23 cellular contexts compared by ENCODE assay signal in the genomic region with DNA sequence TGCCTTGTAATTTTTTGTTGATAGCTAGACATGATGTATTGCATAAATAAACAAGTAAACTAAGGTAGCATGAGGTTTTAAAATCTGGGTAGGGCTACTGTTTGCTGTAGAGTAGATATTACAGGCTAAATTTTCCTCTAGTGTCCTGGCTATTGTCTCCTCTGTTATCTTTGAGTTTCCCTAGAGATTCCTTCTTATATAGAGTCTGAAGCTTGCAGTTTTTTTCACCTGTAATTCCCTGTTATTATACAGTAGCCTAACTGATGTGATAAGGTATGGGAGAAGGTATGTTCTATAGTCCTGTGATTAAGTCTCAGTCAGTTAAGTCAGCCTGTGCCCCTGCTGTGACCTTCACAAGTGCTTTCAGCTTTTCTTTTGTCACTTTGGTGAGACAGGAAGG. TPM values are rescaled to one million over a fixed set of nuclear protein-coding genes. Genes with fewer than 3 reads are reported as not detected.
DNase-seq lines count a peak whose midpoint lies in the region; ATAC-seq, FAIRE-seq and TF ChIP-seq lines count a peak whose summit lies in the region.
"Had no signal": no experiment of that assay in that cellular context is flagged by ENCODE, and none has a peak within 500 bp of the region (broad histone marks: within the 10 kb centered on the region; RNA-seq: fewer than 3 reads in every experiment).

No MANE protein-coding gene starts in this region.

- H3K9me3 ChIP-seq in HEK293 (ENCODE audit: control insufficient read depth, insufficient read depth, low read depth, low read length) (no peaks in the 10 kb centered on the region), adipocyte (ENCODE audit: control insufficient read depth, low read length) (peaks cover 9% of the 10 kb centered on the region), K562 (replicated peaks; ENCODE audit: control insufficient read depth, insufficient read depth, low read depth, low read length) (no peaks in the 10 kb centered on the region), sigmoid colon (peaks cover 0 to 10% (median 3%) of the 10 kb centered on the region in 4 donors)
- H3K9me3 ChIP-seq: BE2C had no signal

- no peak overlapping the region for H3K27ac ChIP-seq in HEK293 (ENCODE audit: extremely low read depth, low read depth, low read length)
- no peak overlapping the region for H3K27ac ChIP-seq in K562 (ENCODE audit: extremely low read depth, low read depth, low read length)
- H3K27ac ChIP-seq in sigmoid colon, result no peak overlapping the region
- H3K27ac ChIP-seq: BLaER1 had no signal

- TF ChIP-seq RAD21 in K562 (CRISPR knock-in tag; conservative IDR thresholded peaks at IDR 0.05 in 1 of 2, IDR thresholded peaks at IDR 0.05 in 1 of 2), result no peak

- no peaks in the 10 kb centered on the region for H4K20me1 ChIP-seq in K562 (replicated peaks; ENCODE audit: control insufficient read depth, insufficient read depth, low read length)
- H4K20me1 ChIP-seq: BLaER1 had no signal

- H3K4me3 ChIP-seq in HEK293 (ENCODE audit: low read depth, low read length), result no peak overlapping the region
- peak overlapping the region; percentile 29 for H3K4me3 ChIP-seq in adipocyte (ENCODE audit: low read length)
- no peak overlapping the region for H3K4me3 ChIP-seq in K562
- no peak overlapping the region for H3K4me3 ChIP-seq in sigmoid colon
- H3K4me3 ChIP-seq: BLaER1 had no signal

- H3K9ac ChIP-seq in adipocyte (ENCODE audit: low read length), result no peak overlapping the region
- no peak overlapping the region for H3K9ac ChIP-seq in K562 (ENCODE audit: insufficient read depth in 1 of 2, low read depth in 2 of 2, low read length in 2 of 2)
- H3K9ac ChIP-seq: BLaER1 had no signal

- TF ChIP-seq POLR2A in K562 (conservative IDR thresholded peaks at IDR 0.05), result no peak
- TF ChIP-seq POLR2A in sigmoid colon (IDR thresholded peaks at IDR 0.05), result no peak

- no peak overlapping the region for H3K4me2 ChIP-seq in K562 (ENCODE audit: insufficient read depth, low read length)
- H3K4me2 ChIP-seq: BLaER1 had no signal

- DNase-seq in adipocyte (ENCODE audit: low read depth) (no peak), K562 (ENCODE audit: extremely low read depth in 1 of 4, low spot score in 3 of 4) (no peak), sigmoid colon (no peak)
- DNase-seq: 8988T; ACHN; BE2C; C1 segment of cervical spinal cord; CD4-positive, alpha-beta memory T cell; CD4-positive, CD25-positive, alpha-beta regulatory T cell; CD8-positive, alpha-beta memory T cell; COR-L47; DMS 273 treated with DMSO at 0.1 percent for 48 hours; DMS153; DMS53; DMS79; DND-41; GDM1 had no signal

- no peak for FAIRE-seq in K562 (lab: Jason Lieb, UNC)
- FAIRE-seq: A204.1, GM12891, GM19239 had no signal

- no peaks in the 10 kb centered on the region for H3K4me1 ChIP-seq in HEK293 (ENCODE audit: control insufficient read depth, insufficient read depth, low read length)
- H3K4me1 ChIP-seq in adipocyte (ENCODE audit: control insufficient read depth, insufficient read depth, low read length), result no peaks in the 10 kb centered on the region
- H3K4me1 ChIP-seq in K562 (replicated peaks in 1 of 2; ENCODE audit: control insufficient read depth in 2 of 2, insufficient read depth in 2 of 2, low read length in 2 of 2), result no peaks in the 10 kb centered on the region; a peak in 1 of 5 replicates
- no peaks in the 10 kb centered on the region for H3K4me1 ChIP-seq in sigmoid colon
- H3K4me1 ChIP-seq: BE2C, BLaER1 had no signal

- ATAC-seq in K562 (no peak), GM19328 (IDR thresholded peaks at IDR 0.05; ENCODE audit: unreplicated experiment) (no peak)

- H3K27me3 ChIP-seq in adipocyte (replicated peaks; ENCODE audit: control insufficient read depth, insufficient read depth, low read length) (no peaks in the 10 kb centered on the region), K562 (ENCODE audit: control insufficient read depth in 2 of 2, insufficient read depth in 2 of 2, low read length in 2 of 2) (no peaks in the 10 kb centered on the region), sigmoid colon (no peaks in the 10 kb centered on the region)
- H3K27me3 ChIP-seq: BE2C, BLaER1 had no signal

- TF ChIP-seq CTCF in HEK293 (tag by site-specific recombination; IDR thresholded peaks at IDR 0.05) (no peak), K562 (IDR thresholded peaks at IDR 0.05 in 2 of 3, conservative IDR thresholded peaks at IDR 0.05 in 1 of 3; ENCODE audit: insufficient read depth in 2 of 3, low read depth in 1 of 3, low read length in 3 of 3) (no peak), sigmoid colon (IDR thresholded peaks at IDR 0.05) (no peak)

- in situ Hi-C loops in K562 (cut with MboI), result no loop called here

- H3K36me3 ChIP-seq in HEK293 (ENCODE audit: control insufficient read depth in 2 of 2, insufficient read depth in 1 of 2, low read length in 2 of 2) (no peaks in the 10 kb centered on the region), adipocyte (ENCODE audit: control insufficient read depth, insufficient read depth, low read length, severe bottlenecking) (peaks cover 17% of the 10 kb centered on the region), K562 (ENCODE audit: control insufficient read depth, insufficient read depth, low read length) (no peaks in the 10 kb centered on the region), sigmoid colon (peaks cover 0 to 29% (median 3%) of the 10 kb centered on the region in 4 donors)
- H3K36me3 ChIP-seq: BE2C had no signal

- POLR2A ChIA-PET in HEK293 (lab: Yijun Ruan, JAX) (no interaction called here), K562 (lab: Yijun Ruan, JAX) (no interaction called here)

- H3K9me1 ChIP-seq in K562 (ENCODE audit: control insufficient read depth, insufficient read depth, low read length), result no peaks in the 10 kb centered on the region

- H2AFZ ChIP-seq in K562 (ENCODE audit: low read depth, low read length), result 0 out of 2 replicates have a peak overlapping the region, but pooled peaks have one; percentile 30

- intact Hi-C loops in K562 (cut with micrococcal nuclease) (no loop called here), sigmoid colon (cut with DNase I) (no loop called here)

- no peaks in the 10 kb centered on the region for H3K79me2 ChIP-seq in K562 (ENCODE audit: control insufficient read depth, insufficient read depth, low read length)

- CTCF ChIA-PET in HEK293 (lab: Yijun Ruan, JAX) (interaction anchor here (0.6 to 1.7 kb wide), 5 partner anchors 9 to 416 kb away, joined by 3 to 6 read pairs (median 4); no protein-coding TSS in a partner anchor), K562 (lab: Yijun Ruan, JAX; ENCODE audit: low intra/inter-chr PET ratio) (no interaction called here)

- TF ChIP-seq EP300 in K562 (IDR thresholded peaks at IDR 0.05; ENCODE audit: low read length), result no peak
- no peak for TF ChIP-seq EP300 in sigmoid colon (IDR thresholded peaks at IDR 0.05)

- no TSS peak for BruUV-seq in K562 (replicated peaks; lab: Mats Ljungman, UMichigan)

TF ChIP-seq in HEK293, 187 proteins besides CTCF, POLR2A, EP300 and RAD21:
- TF ChIP-seq GLIS2 (tag by site-specific recombination; IDR thresholded peaks at IDR 0.05), result no peak
- TF ChIP-seq SETDB1 (IDR thresholded peaks at IDR 0.05; ENCODE audit: insufficient read length, low read length), result peak; percentile 79

RNA-seq across cellular contexts. Expression of gene ETFBKMT, which starts 9.5 kb away (rescaled TPM):
- 0.60 and 1.1 TPM in 2 replicates for total RNA-seq in K562 (2011; cell fraction: chromatin; rRNA removed; ENCODE audit: low replicate concordance)
- total RNA-seq in K562 (2011; cell fraction: nucleolus; rRNA removed), result 0.83 and 1.2 TPM in 2 replicates
- 1.1 and 1.3 TPM in 2 replicates for total RNA-seq in K562 (2011; cell fraction: nucleoplasm; rRNA removed)
- total RNA-seq in K562 (2014; rRNA removed) (0.37 and 0.68 TPM in 2 replicates), K562 (2014; rRNA removed; fragmentation: Illumina TruSeq; extraction: Trizol) (1.0 and 1.2 TPM in 2 replicates), K562 (2015; rRNA removed; fragmentation: Illumina TruSeq; extraction: Trizol) (0.18 and 0.53 TPM in 2 replicates), K562 (2021) (0.60 and 1.4 TPM in 2 replicates), sigmoid colon (1 to 10 TPM; 2.5 to 4.4 (median 3.0) TPM)
- polyA plus RNA-seq in K562 (2011; rRNA removed) (0.96 and 1.0 TPM in 2 replicates), K562 (2014; fragmentation: Illumina TruSeq; extraction: Trizol) (0.73 and 0.77 TPM in 2 replicates), K562 (2014; fragmentation: Nextera tagmentation; extraction: Ambion mirVana) (1 to 10 TPM; 1.0 to 1.7 TPM), K562 (2014; rRNA removed) (0.69 and 0.82 TPM in 2 replicates), sigmoid colon (1 to 10 TPM; 1.2 to 2.3 (median 1.4) TPM)
- polyA plus RNA-seq in K562 (2011; cell fraction: cytosol; rRNA removed), result 0.39 and 0.52 TPM in 2 replicates
- 0.41 and 0.71 TPM in 2 replicates for polyA plus RNA-seq in K562 (2011; cell fraction: nucleus; rRNA removed)
- polyA plus RNA-seq in K562 (2012), result 0.39 and 0.83 TPM in 2 replicates
- 0.88 and 1.3 TPM in 2 replicates for polyA minus RNA-seq in K562 (2011; rRNA and poly(A)+ RNA removed)
- 0.38 TPM in 1 of 2 replicates, not detected in the other for polyA minus RNA-seq in K562 (2011; cell fraction: cytosol; rRNA and poly(A)+ RNA removed)
- polyA minus RNA-seq in K562 (2011; cell fraction: nucleus; rRNA and poly(A)+ RNA removed), result 0.56 and 0.67 TPM in 2 replicates

RNA-seq across cellular contexts. Expression of gene AMN1, which starts 59.8 kb away (rescaled TPM):
- total RNA-seq in K562 (2011; cell fraction: chromatin; rRNA removed; ENCODE audit: low replicate concordance), result 13.1 and 20.6 TPM in 2 replicates
- total RNA-seq in K562 (2011; cell fraction: nucleolus; rRNA removed), result 7.5 and 9.8 TPM in 2 replicates
- total RNA-seq in K562 (2011; cell fraction: nucleoplasm; rRNA removed), result 12.9 and 18.0 TPM in 2 replicates
- total RNA-seq in K562 (2014; rRNA removed), result 5.2 and 6.1 TPM in 2 replicates
- 10.3 and 12.4 TPM in 2 replicates for total RNA-seq in K562 (2014; rRNA removed; fragmentation: Illumina TruSeq; extraction: Trizol)
- total RNA-seq in K562 (2015; rRNA removed; fragmentation: Illumina TruSeq; extraction: Trizol), result 7.5 and 7.9 TPM in 2 replicates
- 5.4 and 8.8 TPM in 2 replicates for total RNA-seq in K562 (2021)
- polyA plus RNA-seq in K562 (2011; rRNA removed), result 25.8 and 26.6 TPM in 2 replicates
- polyA plus RNA-seq in K562 (2011; cell fraction: cytosol; rRNA removed), result 6.7 and 21.0 TPM in 2 replicates
- 10.9 and 20.0 TPM in 2 replicates for polyA plus RNA-seq in K562 (2011; cell fraction: nucleus; rRNA removed)
- 6.8 and 13.1 TPM in 2 replicates for polyA plus RNA-seq in K562 (2012)
- 11.4 and 13.3 TPM in 2 replicates for polyA plus RNA-seq in K562 (2014; fragmentation: Illumina TruSeq; extraction: Trizol)
- polyA plus RNA-seq in K562 (2014; fragmentation: Nextera tagmentation; extraction: Ambion mirVana), result 10 to 100 TPM; 26.9 to 27.6 TPM
- polyA plus RNA-seq in K562 (2014; rRNA removed), result 12.8 and 13.0 TPM in 2 replicates
- polyA minus RNA-seq in K562 (2011; rRNA and poly(A)+ RNA removed), result 18.5 and 19.7 TPM in 2 replicates
- polyA minus RNA-seq in K562 (2011; cell fraction: cytosol; rRNA and poly(A)+ RNA removed), result 5.2 and 7.9 TPM in 2 replicates
- polyA minus RNA-seq in K562 (2011; cell fraction: nucleus; rRNA and poly(A)+ RNA removed), result 3.0 and 9.9 TPM in 2 replicates
- total RNA-seq in sigmoid colon, result 10 to 100 TPM in 3 of 4 donors, 1 to 10 TPM in 1; 5.5 to 13.2 (median 11.0) TPM
- polyA plus RNA-seq in sigmoid colon, result 10 to 100 TPM in 1 of 3 donors, 1 to 10 TPM in 2; 2.4 to 10.2 (median 5.5) TPM

Comparison
In these comparisons a context has a peak if more than half of its experiments do, and no peak if none do; other contexts are left out.
1. Of the 44 proteins assayed by ChIP-seq in both K562 and HEK293: peak only in K562: none; only in HEK293: SETDB1; in both: none; in neither: 43.